Comparison of ENCODE assay signal across 8 cellular contexts in genomic region chr4:77007358-77008230, GRCh38. TPM values are rescaled to one million over a fixed set of nuclear protein-coding genes. Genes with fewer than 3 reads are reported as not detected.
DNase-seq lines count a peak whose midpoint lies in the region; ATAC-seq lines count a peak whose summit lies in the region.

No MANE protein-coding gene starts in this region.

- H3K36me3 Mint-ChIP-seq in activated CD4-positive, alpha-beta T cell treated with anti-CD3 and anti-CD28 coated beads, Interleukin-2, amount 10 ng/mL, durations not matched to agents 7 days and 5 days (ENCODE audit: low read depth), result peaks cover 11% of the 10 kb centered on the region
- peaks cover 71% of the 10 kb centered on the region for H3K36me3 Mint-ChIP-seq in stimulated activated memory B cell treated with anti-CD40 and anti-IgM and Interleukin-4, amounts not matched to agents 10 μg/mL and 1 μg/mL and 100 μg/mL, for 72 hours

- intact Hi-C loops in head of caudate nucleus (cut with DNase I), result no loop called here

- CTCF ChIA-PET in activated CD4-positive, alpha-beta T cell treated with anti-CD3 and anti-CD28 coated beads, Interleukin-2, amount 10 ng/mL, durations not matched to agents 7 days and 5 days (lab: Charles Lee), result interaction anchor here (0.7 to 3.9 kb wide), 3 partner anchors 13 to 35 kb away, joined by 3 to 14 read pairs (median 3); no protein-coding TSS in a partner anchor

- peaks cover 38% of the 10 kb centered on the region for H3K4me1 Mint-ChIP-seq in activated CD4-positive, alpha-beta T cell treated with anti-CD3 and anti-CD28 coated beads, Interleukin-2, amount 10 ng/mL, durations not matched to agents 7 days and 5 days
- H3K4me1 Mint-ChIP-seq in stimulated activated memory B cell treated with anti-CD40 and anti-IgM and Interleukin-4, amounts not matched to agents 10 μg/mL and 1 μg/mL and 100 μg/mL, for 72 hours, result peaks cover 17% of the 10 kb centered on the region

- POLR2A ChIA-PET in activated CD4-positive, alpha-beta T cell treated with anti-CD3 and anti-CD28 coated beads, Interleukin-2, amount 10 ng/mL, durations not matched to agents 7 days and 5 days (lab: Charles Lee), result no interaction called here

- peak overlapping the region; percentile 69 for H3K27ac Mint-ChIP-seq in activated CD4-positive, alpha-beta T cell treated with anti-CD3 and anti-CD28 coated beads, Interleukin-2, amount 10 ng/mL, durations not matched to agents 7 days and 5 days
- H3K27ac Mint-ChIP-seq in stimulated activated memory B cell treated with anti-CD40 and anti-IgM and Interleukin-4, amounts not matched to agents 10 μg/mL and 1 μg/mL and 100 μg/mL, for 72 hours, result peak overlapping the region; percentile 18

- peak; percentile 83 for ATAC-seq in HG03378 (IDR thresholded peaks at IDR 0.05; ENCODE audit: unreplicated experiment)
- ATAC-seq in stimulated activated memory B cell treated with anti-CD40 and anti-IgM and Interleukin-4, amounts not matched to agents 10 μg/mL and 1 μg/mL and 100 μg/mL, for 72 hours, result peak; percentile 74

- H3K27me3 Mint-ChIP-seq in activated CD4-positive, alpha-beta T cell treated with anti-CD3 and anti-CD28 coated beads, Interleukin-2, amount 10 ng/mL, durations not matched to agents 7 days and 5 days, result peaks cover 15% of the 10 kb centered on the region
- H3K27me3 Mint-ChIP-seq in stimulated activated memory B cell treated with anti-CD40 and anti-IgM and Interleukin-4, amounts not matched to agents 10 μg/mL and 1 μg/mL and 100 μg/mL, for 72 hours, result no peaks in the 10 kb centered on the region

- H3K9me3 Mint-ChIP-seq in activated CD4-positive, alpha-beta T cell treated with anti-CD3 and anti-CD28 coated beads, Interleukin-2, amount 10 ng/mL, durations not matched to agents 7 days and 5 days, result no peaks in the 10 kb centered on the region
- no peaks in the 10 kb centered on the region for H3K9me3 Mint-ChIP-seq in stimulated activated memory B cell treated with anti-CD40 and anti-IgM and Interleukin-4, amounts not matched to agents 10 μg/mL and 1 μg/mL and 100 μg/mL, for 72 hours

- peak; percentile 21 for DNase-seq in stimulated activated CD4-positive, alpha-beta T cell treated with anti-CD3 and anti-CD28 coated beads, Interleukin-12 subunit alpha, Interleukin-12 subunit beta, amount 100 ng/mL, for 4 hours
- DNase-seq in stimulated activated CD4-positive, alpha-beta T cell treated with anti-CD3 and anti-CD28 coated beads, Interleukin-2, amount 100 ng/mL, for 48 hours, result no peak
- DNase-seq in activated CD4-positive, alpha-beta T cell treated with anti-CD3 and anti-CD28 coated beads, Interleukin-2, amount 10 ng/mL, durations not matched to agents 7 days and 5 days, result no peak
- DNase-seq in head of caudate nucleus (peak in 40 of 42 donors; percentile 27 to 89 (median 66)), NCI-H345 treated with DMSO at 0.1 percent for 48 hours (lab: John Stamatoyannopoulos, UW; ENCODE audit: unreplicated experiment) (no peak), HUDEP-2 (lab: John Stamatoyannopoulos, UW; ENCODE audit: unreplicated experiment in 76 of 76) (no peak)

- no peak overlapping the region for H3K4me3 Mint-ChIP-seq in activated CD4-positive, alpha-beta T cell treated with anti-CD3 and anti-CD28 coated beads, Interleukin-2, amount 10 ng/mL, durations not matched to agents 7 days and 5 days
- H3K4me3 Mint-ChIP-seq in stimulated activated memory B cell treated with anti-CD40 and anti-IgM and Interleukin-4, amounts not matched to agents 10 μg/mL and 1 μg/mL and 100 μg/mL, for 72 hours, result no peak overlapping the region

RNA-seq across cellular contexts. Expression of gene SEPTIN11, which starts 58.0 kb away (rescaled TPM):
- total RNA-seq in activated CD4-positive, alpha-beta T cell treated with anti-CD3 and anti-CD28 coated beads, Interleukin-2, amount 10 ng/mL, durations not matched to agents 7 days and 5 days, result 10 to 100 TPM; 23.4 to 24.5 TPM

Comparison
In these comparisons a context has a peak if more than half of its experiments do, and no peak if none do; other contexts are left out.
1. DNase-seq: peak in stimulated activated CD4-positive, alpha-beta T cell treated with anti-CD3 and anti-CD28 coated beads, Interleukin-12 subunit alpha, Interleukin-12 subunit beta, amount 100 ng/mL, for 4 hours (single experiment) and head of caudate nucleus (40 of 42); none in stimulated activated CD4-positive, alpha-beta T cell treated with anti-CD3 and anti-CD28 coated beads, Interleukin-2, amount 100 ng/mL, for 48 hours (0 of 2), activated CD4-positive, alpha-beta T cell treated with anti-CD3 and anti-CD28 coated beads, Interleukin-2, amount 10 ng/mL, durations not matched to agents 7 days and 5 days (single experiment), NCI-H345 treated with DMSO at 0.1 percent for 48 hours (single experiment) and HUDEP-2 (0 of 76).